In the genomic region with DNA sequence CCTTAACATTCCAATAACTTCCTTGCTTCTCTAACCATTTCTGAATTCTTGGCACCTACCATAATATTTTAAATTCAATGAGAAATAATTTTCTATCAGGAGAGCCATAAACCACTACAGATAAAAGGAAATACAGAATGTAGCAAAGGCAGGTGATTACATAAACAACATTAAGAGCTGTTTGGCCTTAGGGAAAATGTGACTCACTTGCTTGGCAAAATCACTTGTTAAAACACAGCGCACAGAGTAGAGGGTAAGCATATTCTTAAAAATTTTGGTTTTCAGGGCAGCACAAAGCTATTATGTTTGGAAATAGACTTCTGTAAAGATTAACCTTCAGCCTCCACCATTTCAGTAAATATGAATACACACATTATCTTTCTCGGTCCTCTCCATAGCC, we compare ENCODE assay signal across 25 cellular contexts. TPM values are rescaled to one million over a fixed set of nuclear protein-coding genes. Genes with fewer than 3 reads are reported as not detected.
"Had no signal": no experiment of that assay in that cellular context is flagged by ENCODE, and none has a peak within 500 bp of the region (broad histone marks: within the 10 kb centered on the region; RNA-seq: fewer than 3 reads in every experiment).

No MANE protein-coding gene starts in this region.

- H3K36me3 ChIP-seq: esophagus muscularis mucosa, lower lobe of right lung, neutrophil, pancreas, right lobe of liver, suprapubic skin, vagina had no signal

- H3K4me1 ChIP-seq: lower lobe of right lung, pancreas, right lobe of liver, vagina had no signal

- ATAC-seq: activated CD4-positive, CD25-positive, alpha-beta regulatory T cell treated with anti-CD3 and anti-CD28 coated beads, Interleukin-2, amount 50 U/mL, for 24 hours; activated T-cell treated with anti-CD3 and anti-CD28 coated beads, Interleukin-2, amount 50 U/mL, for 4 hours; left colon; lower lobe of right lung; natural killer cell; pancreas; right lobe of liver; stimulated activated naive CD8-positive, alpha-beta T cell treated with anti-CD3 and anti-CD28 coated beads, Interleukin-15, amount 100 ng/mL, for 72 hours had no signal

- H3K4me3 ChIP-seq: esophagus muscularis mucosa, lower lobe of right lung, pancreas, right lobe of liver, smooth muscle cell, suprapubic skin, vagina had no signal

- H3K27ac ChIP-seq: esophagus muscularis mucosa, lower lobe of right lung, neutrophil, pancreas, right lobe of liver, suprapubic skin, vagina had no signal

- H3K9me3 ChIP-seq: lower lobe of right lung, neutrophil, pancreas, right lobe of liver, vagina had no signal

- H3K27me3 ChIP-seq: esophagus muscularis mucosa, neutrophil, pancreas, right lobe of liver, vagina had no signal

- DNase-seq: activated CD4-positive, alpha-beta T cell treated with anti-CD3 and anti-CD28 coated beads, Interleukin-2, amount 50 U/mL, for 1 hour; activated CD8-positive, alpha-beta memory T cell treated with anti-CD3 and anti-CD28 coated beads, Interleukin-2, amount 50 U/mL, for 4 hours; activated naive CD4-positive, alpha-beta T cell treated with anti-CD3 and anti-CD28 coated beads for 36 hours; activated T-cell treated with anti-CD3 and anti-CD28 coated beads, Interleukin-2, amount 50 U/mL, for 4 hours; aorta; effector CD4-positive, alpha-beta T cell; foreskin melanocyte; hypothalamus; islet precursor cell; left colon; lower lobe of right lung; natural killer cell; pancreas; right lobe of liver; stimulated activated CD4-positive, alpha-beta T cell treated with anti-CD3 and anti-CD28 coated beads, Interleukin-4, amount 100 ng/mL, for 1 hour; stimulated activated naive CD8-positive, alpha-beta T cell treated with anti-CD3 and anti-CD28 coated beads, Interleukin-15, amount 100 ng/mL, for 72 hours; T1000 had no signal

RNA-seq across cellular contexts. Expression of a gene that starts 26.4 kb away (rescaled TPM):
- total RNA-seq: activated naive CD4-positive, alpha-beta T cell treated with anti-CD3 and anti-CD28 coated beads for 36 hours; activated T-cell treated with anti-CD3 and anti-CD28 coated beads, Interleukin-2, amount 50 U/mL, for 4 hours; aorta; cerebellum; esophagus muscularis mucosa; left colon; lower lobe of right lung; natural killer cell; pancreas; pulmonary artery endothelial cell; right lobe of liver; smooth muscle cell; suprapubic skin; vagina had no signal
